1 cellular context compared by ENCODE assay signal in genomic region chr16:29790949-29791844, GRCh38.
TF ChIP-seq lines count a peak whose summit lies in the region.

No MANE protein-coding gene starts in this region.

TF ChIP-seq in HEK293, 187 proteins besides CTCF, POLR2A, EP300 and RAD21 (continued from another document and continues in another):
- TF ChIP-seq TSHZ1 (tag by site-specific recombination; IDR thresholded peaks at IDR 0.05; ENCODE audit: borderline replicate concordance), result no peak; the same call in 1 of the 2 replicates
- TF ChIP-seq ZNF391 (tag by site-specific recombination; IDR thresholded peaks at IDR 0.05; ENCODE audit: borderline replicate concordance, low read depth), result no peak
- no peak for TF ChIP-seq ZFP41 (tag by site-specific recombination; IDR thresholded peaks at IDR 0.05; ENCODE audit: borderline replicate concordance)
- TF ChIP-seq, protein P1, sequence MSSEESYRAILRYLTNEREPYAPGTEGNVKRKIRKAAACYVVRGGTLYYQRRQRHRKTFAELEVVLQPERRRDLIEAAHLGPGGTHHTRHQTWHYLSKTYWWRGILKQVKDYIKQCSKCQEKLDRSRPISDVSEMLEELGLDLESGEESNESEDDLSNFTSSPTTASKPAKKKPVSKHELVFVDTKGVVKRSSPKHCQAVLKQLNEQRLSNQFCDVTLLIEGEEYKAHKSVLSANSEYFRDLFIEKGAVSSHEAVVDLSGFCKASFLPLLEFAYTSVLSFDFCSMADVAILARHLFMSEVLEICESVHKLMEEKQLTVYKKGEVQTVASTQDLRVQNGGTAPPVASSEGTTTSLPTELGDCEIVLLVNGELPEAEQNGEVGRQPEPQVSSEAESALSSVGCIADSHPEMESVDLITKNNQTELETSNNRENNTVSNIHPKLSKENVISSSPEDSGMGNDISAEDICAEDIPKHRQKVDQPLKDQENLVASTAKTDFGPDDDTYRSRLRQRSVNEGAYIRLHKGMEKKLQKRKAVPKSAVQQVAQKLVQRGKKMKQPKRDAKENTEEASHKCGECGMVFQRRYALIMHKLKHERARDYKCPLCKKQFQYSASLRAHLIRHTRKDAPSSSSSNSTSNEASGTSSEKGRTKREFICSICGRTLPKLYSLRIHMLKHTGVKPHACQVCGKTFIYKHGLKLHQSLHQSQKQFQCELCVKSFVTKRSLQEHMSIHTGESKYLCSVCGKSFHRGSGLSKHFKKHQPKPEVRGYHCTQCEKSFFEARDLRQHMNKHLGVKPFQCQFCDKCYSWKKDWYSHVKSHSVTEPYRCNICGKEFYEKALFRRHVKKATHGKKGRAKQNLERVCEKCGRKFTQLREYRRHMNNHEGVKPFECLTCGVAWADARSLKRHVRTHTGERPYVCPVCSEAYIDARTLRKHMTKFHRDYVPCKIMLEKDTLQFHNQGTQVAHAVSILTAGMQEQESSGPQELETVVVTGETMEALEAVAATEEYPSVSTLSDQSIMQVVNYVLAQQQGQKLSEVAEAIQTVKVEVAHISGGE (tag by site-specific recombination; conservative IDR thresholded peaks at IDR 0.05; ENCODE audit: low read depth), result no peak
- no peak for TF ChIP-seq MZF1 (tag by site-specific recombination; IDR thresholded peaks at IDR 0.05; ENCODE audit: borderline replicate concordance)
- TF ChIP-seq ZNF398 (tag by site-specific recombination; IDR thresholded peaks at IDR 0.05), result peak; percentile 16; the same call in 1 of the 2 replicates
- TF ChIP-seq ZNF184 (tag by site-specific recombination; IDR thresholded peaks at IDR 0.05), result no peak
- TF ChIP-seq ZBTB21 (tag by site-specific recombination; IDR thresholded peaks at IDR 0.05), result no peak
- TF ChIP-seq ZNF768 (tag by site-specific recombination; IDR thresholded peaks at IDR 0.05), result no peak
- no peak for TF ChIP-seq ZNF16 (tag by site-specific recombination; IDR thresholded peaks at IDR 0.05; ENCODE audit: low read depth)
- TF ChIP-seq ZSCAN23 (tag by site-specific recombination; IDR thresholded peaks at IDR 0.05), result no peak
- no peak for TF ChIP-seq ZNF843 (tag by site-specific recombination; IDR thresholded peaks at IDR 0.05)
- TF ChIP-seq ZNF792 (tag by site-specific recombination; IDR thresholded peaks at IDR 0.05), result no peak
- TF ChIP-seq ZNF747 (tag by site-specific recombination; IDR thresholded peaks at IDR 0.05), result no peak
- no peak for TF ChIP-seq ZNF621 (tag by site-specific recombination; IDR thresholded peaks at IDR 0.05)
- no peak for TF ChIP-seq ZNF266 (tag by site-specific recombination; IDR thresholded peaks at IDR 0.05; ENCODE audit: low read depth)
- TF ChIP-seq GFI1B (tag by site-specific recombination; IDR thresholded peaks at IDR 0.05), result no peak
- TF ChIP-seq GLI4 (tag by site-specific recombination; IDR thresholded peaks at IDR 0.05), result no peak
- no peak for TF ChIP-seq ZNF629 (tag by site-specific recombination; IDR thresholded peaks at IDR 0.05)
- no peak for TF ChIP-seq ZBTB48 (tag by site-specific recombination; IDR thresholded peaks at IDR 0.05)
- TF ChIP-seq ZNF549 (tag by site-specific recombination; IDR thresholded peaks at IDR 0.05), result no peak
- TF ChIP-seq ZNF239 (tag by site-specific recombination; IDR thresholded peaks at IDR 0.05), result no peak
- TF ChIP-seq REST (tag by site-specific recombination; IDR thresholded peaks at IDR 0.05), result 0 out of 2 replicates have a peak, but pooled peaks have one; percentile 13
- peak; percentile 66 for TF ChIP-seq ZNF24 (tag by site-specific recombination; IDR thresholded peaks at IDR 0.05)
- no peak for TF ChIP-seq KLF9 (tag by site-specific recombination; IDR thresholded peaks at IDR 0.05; ENCODE audit: low read depth)
- TF ChIP-seq, protein P2, sequence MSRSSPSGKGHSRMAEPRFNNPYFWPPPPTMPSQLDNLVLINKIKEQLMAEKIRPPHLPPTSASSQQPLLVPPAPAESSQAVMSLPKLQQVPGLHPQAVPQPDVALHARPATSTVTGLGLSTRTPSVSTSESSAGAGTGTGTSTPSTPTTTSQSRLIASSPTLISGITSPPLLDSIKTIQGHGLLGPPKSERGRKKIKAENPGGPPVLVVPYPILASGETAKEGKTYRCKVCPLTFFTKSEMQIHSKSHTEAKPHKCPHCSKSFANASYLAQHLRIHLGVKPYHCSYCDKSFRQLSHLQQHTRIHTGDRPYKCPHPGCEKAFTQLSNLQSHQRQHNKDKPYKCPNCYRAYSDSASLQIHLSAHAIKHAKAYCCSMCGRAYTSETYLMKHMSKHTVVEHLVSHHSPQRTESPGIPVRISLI (tag by site-specific recombination; IDR thresholded peaks at IDR 0.05), result no peak
- no peak for TF ChIP-seq OVOL3 (tag by site-specific recombination; IDR thresholded peaks at IDR 0.05)
- TF ChIP-seq, protein P3, sequence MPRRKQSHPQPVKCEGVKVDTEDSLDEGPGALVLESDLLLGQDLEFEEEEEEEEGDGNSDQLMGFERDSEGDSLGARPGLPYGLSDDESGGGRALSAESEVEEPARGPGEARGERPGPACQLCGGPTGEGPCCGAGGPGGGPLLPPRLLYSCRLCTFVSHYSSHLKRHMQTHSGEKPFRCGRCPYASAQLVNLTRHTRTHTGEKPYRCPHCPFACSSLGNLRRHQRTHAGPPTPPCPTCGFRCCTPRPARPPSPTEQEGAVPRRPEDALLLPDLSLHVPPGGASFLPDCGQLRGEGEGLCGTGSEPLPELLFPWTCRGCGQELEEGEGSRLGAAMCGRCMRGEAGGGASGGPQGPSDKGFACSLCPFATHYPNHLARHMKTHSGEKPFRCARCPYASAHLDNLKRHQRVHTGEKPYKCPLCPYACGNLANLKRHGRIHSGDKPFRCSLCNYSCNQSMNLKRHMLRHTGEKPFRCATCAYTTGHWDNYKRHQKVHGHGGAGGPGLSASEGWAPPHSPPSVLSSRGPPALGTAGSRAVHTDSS (tag by site-specific recombination; IDR thresholded peaks at IDR 0.05), result peak; percentile 49; the same call in 1 of the 2 replicates
- TF ChIP-seq SCRT2 (tag by site-specific recombination; IDR thresholded peaks at IDR 0.05), result no peak
- no peak for TF ChIP-seq ZNF658 (tag by site-specific recombination; IDR thresholded peaks at IDR 0.05)
- no peak for TF ChIP-seq ZNF785 (tag by site-specific recombination; IDR thresholded peaks at IDR 0.05)
- TF ChIP-seq, protein P4, sequence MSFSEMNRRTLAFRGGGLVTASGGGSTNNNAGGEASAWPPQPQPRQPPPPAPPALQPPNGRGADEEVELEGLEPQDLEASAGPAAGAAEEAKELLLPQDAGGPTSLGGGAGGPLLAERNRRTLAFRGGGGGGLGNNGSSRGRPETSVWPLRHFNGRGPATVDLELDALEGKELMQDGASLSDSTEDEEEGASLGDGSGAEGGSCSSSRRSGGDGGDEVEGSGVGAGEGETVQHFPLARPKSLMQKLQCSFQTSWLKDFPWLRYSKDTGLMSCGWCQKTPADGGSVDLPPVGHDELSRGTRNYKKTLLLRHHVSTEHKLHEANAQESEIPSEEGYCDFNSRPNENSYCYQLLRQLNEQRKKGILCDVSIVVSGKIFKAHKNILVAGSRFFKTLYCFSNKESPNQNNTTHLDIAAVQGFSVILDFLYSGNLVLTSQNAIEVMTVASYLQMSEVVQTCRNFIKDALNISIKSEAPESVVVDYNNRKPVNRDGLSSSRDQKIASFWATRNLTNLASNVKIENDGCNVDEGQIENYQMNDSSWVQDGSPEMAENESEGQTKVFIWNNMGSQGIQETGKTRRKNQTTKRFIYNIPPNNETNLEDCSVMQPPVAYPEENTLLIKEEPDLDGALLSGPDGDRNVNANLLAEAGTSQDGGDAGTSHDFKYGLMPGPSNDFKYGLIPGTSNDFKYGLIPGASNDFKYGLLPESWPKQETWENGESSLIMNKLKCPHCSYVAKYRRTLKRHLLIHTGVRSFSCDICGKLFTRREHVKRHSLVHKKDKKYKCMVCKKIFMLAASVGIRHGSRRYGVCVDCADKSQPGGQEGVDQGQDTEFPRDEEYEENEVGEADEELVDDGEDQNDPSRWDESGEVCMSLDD (tag by site-specific recombination; IDR thresholded peaks at IDR 0.05), result no peak
- TF ChIP-seq, protein P5, sequence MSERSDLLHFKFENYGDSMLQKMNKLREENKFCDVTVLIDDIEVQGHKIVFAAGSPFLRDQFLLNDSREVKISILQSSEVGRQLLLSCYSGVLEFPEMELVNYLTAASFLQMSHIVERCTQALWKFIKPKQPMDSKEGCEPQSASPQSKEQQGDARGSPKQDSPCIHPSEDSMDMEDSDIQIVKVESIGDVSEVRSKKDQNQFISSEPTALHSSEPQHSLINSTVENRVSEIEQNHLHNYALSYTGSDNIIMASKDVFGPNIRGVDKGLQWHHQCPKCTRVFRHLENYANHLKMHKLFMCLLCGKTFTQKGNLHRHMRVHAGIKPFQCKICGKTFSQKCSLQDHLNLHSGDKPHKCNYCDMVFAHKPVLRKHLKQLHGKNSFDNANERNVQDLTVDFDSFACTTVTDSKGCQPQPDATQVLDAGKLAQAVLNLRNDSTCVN (tag by site-specific recombination; optimal IDR thresholded peaks at IDR 0.05), result no peak
- TF ChIP-seq ZNF514 (tag by site-specific recombination; IDR thresholded peaks at IDR 0.05), result no peak
- TF ChIP-seq ZNF692 (tag by site-specific recombination; IDR thresholded peaks at IDR 0.05), result no peak
- no peak; the same call in 1 of the 2 replicates for TF ChIP-seq KLF1 (tag by site-specific recombination; IDR thresholded peaks at IDR 0.05)
- TF ChIP-seq BCL6B (tag by site-specific recombination; IDR thresholded peaks at IDR 0.05), result no peak
